ENCODE assay signal across 16 cellular contexts in the genomic region with DNA sequence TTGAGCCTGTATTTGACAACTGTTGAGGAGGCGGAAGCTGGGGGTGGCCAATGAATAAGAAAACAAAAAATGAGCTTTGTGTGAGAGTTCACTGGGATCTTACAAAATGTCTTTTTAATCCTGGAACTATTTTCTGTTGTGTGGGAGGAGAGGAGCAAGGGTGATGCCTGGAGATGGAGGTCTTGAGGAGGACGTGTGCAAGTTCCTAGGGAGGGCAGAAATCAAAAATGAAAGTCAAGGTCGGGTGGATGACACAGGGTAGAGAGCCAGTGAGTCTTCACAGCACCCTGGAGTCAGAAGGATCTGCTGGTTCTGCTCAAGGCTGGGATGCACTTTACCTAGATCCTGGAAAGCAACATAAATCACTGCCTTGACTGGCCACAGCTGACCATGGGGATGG.
DNase-seq lines count a peak whose midpoint lies in the region; ATAC-seq, FAIRE-seq and TF ChIP-seq lines count a peak whose summit lies in the region.
"Had no signal": no experiment of that assay in that cellular context is flagged by ENCODE, and none has a peak within 500 bp of the region (broad histone marks: within the 10 kb centered on the region; RNA-seq: fewer than 3 reads in every experiment).

No MANE protein-coding gene starts in this region.

- H3K79me2 ChIP-seq in Loucy (ENCODE audit: insufficient read depth, low read length): no peaks in the 10 kb centered on the region
- no peaks in the 10 kb centered on the region for H3K79me2 ChIP-seq in GM12878 (ENCODE audit: control insufficient read depth, insufficient read depth, low read length)
- H3K79me2 ChIP-seq: hepatocyte had no signal

- TF ChIP-seq POLR2A in GM12878 (IDR thresholded peaks at IDR 0.05; ENCODE audit: low read depth, low read length): no peak

- CTCF ChIA-PET in GM12878 (lab: Yijun Ruan, JAX): interaction anchor here (0.5 to 14.9 kb wide), 15 partner anchors 8 to 525 kb away, joined by 3 to 462 read pairs (median 4); no protein-coding TSS in a partner anchor

- WGBS in GM12878 (ENCODE audit: insufficient coverage, insufficient replicate concordance, low lambda C conversion rate, missing lambda C conversion rate): 28% methylated on average over 3 of the region's 3 CpGs

- peak overlapping the region; percentile 53 for H3K4me2 ChIP-seq in Loucy (ENCODE audit: low read depth, low read length, poor library complexity, severe bottlenecking)
- H3K4me2 ChIP-seq in GM12878 (ENCODE audit: control insufficient read depth, insufficient read depth): 0 out of 2 replicates have a peak overlapping the region, but pooled peaks have one; percentile 47
- H3K4me2 ChIP-seq: hepatocyte had no signal

- RAD21 ChIA-PET in GM12878 (lab: Charles Lee; ENCODE audit: unreplicated experiment): interaction anchor here (0.9 to 7.4 kb wide), 8 partner anchors 13 to 222 kb away, joined by 3 to 153 read pairs (median 5); no protein-coding TSS in a partner anchor

- H3K27me3 ChIP-seq in Loucy (ENCODE audit: insufficient read depth, low read length, poor library complexity, severe bottlenecking): no peaks in the 10 kb centered on the region
- H3K27me3 ChIP-seq in GM12878 (replicated peaks in 1 of 2; ENCODE audit: control insufficient read depth in 2 of 2, insufficient read depth in 2 of 2, low read length in 1 of 2): no peaks in the 10 kb centered on the region; a peak in 2 of 4 replicates
- H3K27me3 ChIP-seq: adrenal gland, hepatocyte, SJCRH30 had no signal

- H4K20me1 ChIP-seq in Loucy (ENCODE audit: insufficient read depth, low read length, poor library complexity, severe bottlenecking): no peaks in the 10 kb centered on the region
- no peaks in the 10 kb centered on the region for H4K20me1 ChIP-seq in GM12878 (ENCODE audit: control insufficient read depth, insufficient read depth)

- SMC1A ChIA-PET in GM12878 (lab: Charles Lee; ENCODE audit: uncharacterized antibody, unreplicated experiment): interaction anchor here (1.0 to 8.2 kb wide), 9 partner anchors 14 to 224 kb away, joined by 3 to 198 read pairs (median 4); no protein-coding TSS in a partner anchor

- DNase-seq in GM12865 (ENCODE audit: low read depth) (peak; percentile 12), GM12878 (ENCODE audit: low read depth, low spot score) (no peak), sciatic nerve (ENCODE audit: low spot score) (no peak), activated gamma-delta T cell treated with Interleukin-2 at 50 U/mL for 16 hours (no peak)
- DNase-seq in stimulated activated CD8-positive, alpha-beta memory T cell treated with anti-CD3 and anti-CD28 coated beads, Interleukin-4, amount 100 ng/mL, for 48 hours: no peak
- DNase-seq: activated CD8-positive, alpha-beta memory T cell treated with anti-CD3 and anti-CD28 coated beads, Interleukin-2, amount 50 U/mL, for 4 hours; erythroblast; NCI-H1105; psoas muscle; SJCRH30 had no signal

- H3K9ac ChIP-seq in Loucy (ENCODE audit: low read depth, low read length, poor library complexity, severe bottlenecking): no peak overlapping the region
- H3K9ac ChIP-seq in GM12878 (ENCODE audit: control insufficient read depth, insufficient read depth, low read length): no peak overlapping the region

- H3K4me3 ChIP-seq in GM12865 (ENCODE audit: low read depth, low read length) (no peak overlapping the region), Loucy (ENCODE audit: low read length, poor library complexity, severe bottlenecking) (no peak overlapping the region), GM12878 (no peak overlapping the region; the same call in 1 of the 2 replicates)
- H3K4me3 ChIP-seq: adrenal gland, coronary artery, hepatocyte, psoas muscle, SJCRH30 had no signal

- no peaks in the 10 kb centered on the region for H3K9me2 ChIP-seq in Loucy (replicated peaks; ENCODE audit: low read depth, low read length)

- peak; percentile 59 for ATAC-seq in GM12878
- ATAC-seq in sciatic nerve: peak; percentile 29
- ATAC-seq in HG03521 (IDR thresholded peaks at IDR 0.05; ENCODE audit: unreplicated experiment): no peak
- ATAC-seq: left lobe of liver, psoas muscle had no signal

- H3K27ac ChIP-seq in GM12878 (ENCODE audit: control insufficient read depth, insufficient read depth): no peak overlapping the region
- H3K27ac ChIP-seq: hepatocyte, psoas muscle, SJCRH30 had no signal

- H3K9me3 ChIP-seq in Loucy (ENCODE audit: insufficient read depth, low read depth, low read length) (no peaks in the 10 kb centered on the region), GM12878 (replicated peaks; ENCODE audit: control insufficient read depth, insufficient read depth, low read length) (no peaks in the 10 kb centered on the region)
- H3K9me3 ChIP-seq: adrenal gland, psoas muscle, SJCRH30 had no signal

- H3K4me1 ChIP-seq in Loucy (ENCODE audit: insufficient read depth, low read length, poor library complexity, severe bottlenecking) (peaks cover 1% of the 10 kb centered on the region), GM12878 (ENCODE audit: control insufficient read depth, insufficient read depth, low read length) (no peaks in the 10 kb centered on the region)

- H3F3A ChIP-seq in Loucy (ENCODE audit: low read depth): no peaks in the 10 kb centered on the region

- POLR2A ChIA-PET in GM12878 (lab: Charles Lee): interaction anchor here (0.6 kb wide), 1 partner anchor 257 kb away, joined by 3 read pairs; no protein-coding TSS in a partner anchor

- FAIRE-seq in GM12878 (lab: Jason Lieb, UNC): no peak

- TF ChIP-seq CTCF in GM12865 (IDR thresholded peaks at IDR 0.05; ENCODE audit: insufficient read depth, low read depth, low read length, missing control alignments) (no peak), Loucy (conservative IDR thresholded peaks at IDR 0.05; ENCODE audit: low read length) (no peak), GM12878 (IDR thresholded peaks at IDR 0.05 in 2 of 3, conservative IDR thresholded peaks at IDR 0.05 in 1 of 3; ENCODE audit: control insufficient read depth in 2 of 3, extremely low read depth in 1 of 3, insufficient read depth in 1 of 3, low read depth in 3 of 3, low read length in 3 of 3) (no peak)

- H3K36me3 ChIP-seq in Loucy (ENCODE audit: insufficient read depth, low read length) (no peaks in the 10 kb centered on the region), GM12878 (ENCODE audit: control insufficient read depth in 2 of 2, insufficient read depth in 2 of 2, low read length in 1 of 2) (no peaks in the 10 kb centered on the region)
- H3K36me3 ChIP-seq: adrenal gland, SJCRH30 had no signal

- no peak for TF ChIP-seq RAD21 in GM12878 (IDR thresholded peaks at IDR 0.05; ENCODE audit: insufficient read depth, low read depth, low read length)

- intact Hi-C loops in GM12878 (cut with micrococcal nuclease; ENCODE audit: unreplicated experiment) (loop anchor here (10.0 kb wide), 1 partner anchor 377 kb away; no protein-coding TSS in a partner anchor), sciatic nerve (cut with DNase I) (loop anchor here (5.0 kb wide), 1 partner anchor 220 kb away; no protein-coding TSS in a partner anchor)

- TF ChIP-seq EP300 in GM12878 (IDR thresholded peaks at IDR 0.05; ENCODE audit: borderline replicate concordance in 1 of 2, control insufficient read depth in 1 of 2, low read depth in 2 of 2, low read length in 2 of 2): no peak

- in situ Hi-C loops in GM12878 (cut with MboI): loop anchor here (25.0 kb wide), 1 partner anchor 795 kb away; no protein-coding TSS in a partner anchor

- no TSS peak for BruUV-seq in GM12878 (replicated peaks; lab: Mats Ljungman, UMichigan)

- H2AFZ ChIP-seq in Loucy (ENCODE audit: low read length): peak overlapping the region; percentile 67
- H2AFZ ChIP-seq in GM12878 (ENCODE audit: control insufficient read depth, low read depth, low read length): peak overlapping the region; percentile 71
- H2AFZ ChIP-seq: hepatocyte had no signal

TF ChIP-seq in GM12878, 131 proteins besides CTCF, POLR2A, EP300 and RAD21 (continues in another document):
- TF ChIP-seq, protein P1, sequence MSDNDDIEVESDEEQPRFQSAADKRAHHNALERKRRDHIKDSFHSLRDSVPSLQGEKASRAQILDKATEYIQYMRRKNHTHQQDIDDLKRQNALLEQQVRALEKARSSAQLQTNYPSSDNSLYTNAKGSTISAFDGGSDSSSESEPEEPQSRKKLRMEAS (IDR thresholded peaks at IDR 0.05; ENCODE audit: low read depth, low read length): no peak
- TF ChIP-seq, protein P2, sequence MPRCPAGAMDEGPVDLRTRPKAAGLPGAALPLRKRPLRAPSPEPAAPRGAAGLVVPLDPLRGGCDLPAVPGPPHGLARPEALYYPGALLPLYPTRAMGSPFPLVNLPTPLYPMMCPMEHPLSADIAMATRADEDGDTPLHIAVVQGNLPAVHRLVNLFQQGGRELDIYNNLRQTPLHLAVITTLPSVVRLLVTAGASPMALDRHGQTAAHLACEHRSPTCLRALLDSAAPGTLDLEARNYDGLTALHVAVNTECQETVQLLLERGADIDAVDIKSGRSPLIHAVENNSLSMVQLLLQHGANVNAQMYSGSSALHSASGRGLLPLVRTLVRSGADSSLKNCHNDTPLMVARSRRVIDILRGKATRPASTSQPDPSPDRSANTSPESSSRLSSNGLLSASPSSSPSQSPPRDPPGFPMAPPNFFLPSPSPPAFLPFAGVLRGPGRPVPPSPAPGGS (IDR thresholded peaks at IDR 0.05; ENCODE audit: borderline replicate concordance, insufficient read depth, low read depth, low read length, poor library complexity, severe bottlenecking): no peak
- TF ChIP-seq NBN (IDR thresholded peaks at IDR 0.05) (no peak), EGR1 (IDR thresholded peaks at IDR 0.05; ENCODE audit: borderline replicate concordance in 1 of 2, low read depth in 2 of 2, low read length in 2 of 2) (no peak), NFIC (IDR thresholded peaks at IDR 0.05; ENCODE audit: low read depth, low read length) (no peak)
- TF ChIP-seq, protein P3, sequence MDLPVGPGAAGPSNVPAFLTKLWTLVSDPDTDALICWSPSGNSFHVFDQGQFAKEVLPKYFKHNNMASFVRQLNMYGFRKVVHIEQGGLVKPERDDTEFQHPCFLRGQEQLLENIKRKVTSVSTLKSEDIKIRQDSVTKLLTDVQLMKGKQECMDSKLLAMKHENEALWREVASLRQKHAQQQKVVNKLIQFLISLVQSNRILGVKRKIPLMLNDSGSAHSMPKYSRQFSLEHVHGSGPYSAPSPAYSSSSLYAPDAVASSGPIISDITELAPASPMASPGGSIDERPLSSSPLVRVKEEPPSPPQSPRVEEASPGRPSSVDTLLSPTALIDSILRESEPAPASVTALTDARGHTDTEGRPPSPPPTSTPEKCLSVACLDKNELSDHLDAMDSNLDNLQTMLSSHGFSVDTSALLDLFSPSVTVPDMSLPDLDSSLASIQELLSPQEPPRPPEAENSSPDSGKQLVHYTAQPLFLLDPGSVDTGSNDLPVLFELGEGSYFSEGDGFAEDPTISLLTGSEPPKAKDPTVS (IDR thresholded peaks at IDR 0.05; ENCODE audit: low read depth, low read length): no peak
